22 cellular contexts compared by ENCODE assay signal in the genomic region with DNA sequence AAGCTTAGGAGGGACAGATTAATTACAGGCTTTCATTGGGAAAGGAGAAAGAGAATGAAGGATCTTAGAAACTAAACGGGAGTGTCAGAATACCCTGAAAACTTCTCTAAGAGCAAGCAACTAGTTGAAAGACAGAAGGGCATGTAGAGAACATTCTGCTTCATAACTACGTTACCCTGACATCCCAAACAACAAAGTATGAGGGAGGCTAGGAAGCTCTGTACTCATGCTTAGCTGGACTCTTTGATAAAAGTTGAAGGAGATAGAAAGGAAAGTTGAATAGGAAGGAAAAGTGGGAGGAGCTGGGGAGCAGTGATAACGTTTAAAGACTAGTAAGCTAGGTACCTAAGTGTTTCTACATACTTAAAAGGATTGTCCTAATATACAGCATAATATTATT.
DNase-seq lines count a peak whose midpoint lies in the region; ATAC-seq and TF ChIP-seq lines count a peak whose summit lies in the region.
"Had no signal": no experiment of that assay in that cellular context is flagged by ENCODE, and none has a peak within 500 bp of the region (broad histone marks: within the 10 kb centered on the region; RNA-seq: fewer than 3 reads in every experiment).

No MANE protein-coding gene starts in this region.

- H4K20me1 ChIP-seq in osteoblast (ENCODE audit: insufficient read depth, low read length) (no peaks in the 10 kb centered on the region), smooth muscle cell (ENCODE audit: low read depth) (no peaks in the 10 kb centered on the region)
- H4K20me1 ChIP-seq: BLaER1 had no signal

- H3K56ac ChIP-seq in mesendoderm (ENCODE audit: low read length) = peak overlapping the region; percentile 39

- H4K5ac ChIP-seq in mesendoderm (ENCODE audit: low read length) = no peak overlapping the region

- H3K27me3 Mint-ChIP-seq in Caco-2 (ENCODE audit: insufficient read depth, unreplicated experiment) = no peaks in the 10 kb centered on the region
- H3K27me3 Mint-ChIP-seq in WTC11 (ENCODE audit: low read depth) = no peaks in the 10 kb centered on the region
- H3K27me3 Mint-ChIP-seq: CD4-positive, CD25-positive, alpha-beta regulatory T cell had no signal

- H2AK5ac ChIP-seq in mesendoderm (ENCODE audit: low read length) = no peak overlapping the region

- H3K4me1 Mint-ChIP-seq in Caco-2 (ENCODE audit: low read depth, unreplicated experiment) (no peaks in the 10 kb centered on the region), WTC11 (peaks cover 28% of the 10 kb centered on the region)
- H3K4me1 Mint-ChIP-seq: B cell; CD4-positive, CD25-positive, alpha-beta regulatory T cell had no signal

- H3K9me3 ChIP-seq in Caco-2 = no peaks in the 10 kb centered on the region
- no peaks in the 10 kb centered on the region for H3K9me3 ChIP-seq in osteoblast (ENCODE audit: low read depth, low read length)
- no peaks in the 10 kb centered on the region for H3K9me3 ChIP-seq in smooth muscle cell (replicated peaks; ENCODE audit: low read depth)

- TF ChIP-seq CTCF in Caco-2 (IDR thresholded peaks at IDR 0.05; ENCODE audit: insufficient read depth in 1 of 2, low read depth in 1 of 2, low read length in 1 of 2, severe bottlenecking in 1 of 2, unreplicated experiment in 1 of 2) (no peak), osteoblast (IDR thresholded peaks at IDR 0.05; ENCODE audit: extremely low read depth, low read depth, low read length) (no peak), smooth muscle cell (IDR thresholded peaks at IDR 0.05; ENCODE audit: borderline replicate concordance, insufficient read depth, poor library complexity, severe bottlenecking) (no peak), WTC11 (IDR thresholded peaks at IDR 0.05) (no peak)

- POLR2A ChIA-PET in Caco-2 (lab: Charles Lee) = no interaction called here
- POLR2A ChIA-PET in WTC11 (lab: Charles Lee) = no interaction called here

- H3K27ac ChIP-seq in mesendoderm (ENCODE audit: low read depth, low read length) (no peak overlapping the region), osteoblast (ENCODE audit: low read depth, low read length) (no peak overlapping the region), smooth muscle cell (ENCODE audit: low read depth) (no peak overlapping the region)
- H3K27ac ChIP-seq: 22Rv1, BLaER1, C4-2B had no signal

- H3K23ac ChIP-seq in mesendoderm (ENCODE audit: low read length) = no peak overlapping the region

- no peak overlapping the region for H2BK120ac ChIP-seq in mesendoderm (ENCODE audit: low read depth, low read length)

- H3K4me1 ChIP-seq in Caco-2 (no peaks in the 10 kb centered on the region), mesendoderm (ENCODE audit: control insufficient read depth, low read depth, low read length) (peaks cover 6% of the 10 kb centered on the region), osteoblast (ENCODE audit: insufficient read depth, low read length) (no peaks in the 10 kb centered on the region), smooth muscle cell (ENCODE audit: low read depth) (peaks cover 21% of the 10 kb centered on the region)
- H3K4me1 ChIP-seq: BLaER1 had no signal

- H3F3A ChIP-seq in smooth muscle cell (ENCODE audit: low read depth) = peaks cover 4% of the 10 kb centered on the region

- ATAC-seq in left lobe of liver = no peak
- no peak for ATAC-seq in WTC11
- ATAC-seq: CD8-positive, alpha-beta T cell; GM12878; GM23338 had no signal

- no peaks in the 10 kb centered on the region for H3K36me3 ChIP-seq in Caco-2 (ENCODE audit: control insufficient read depth, insufficient read depth, low read length)
- H3K36me3 ChIP-seq in mesendoderm (ENCODE audit: control insufficient read depth, insufficient read depth, low read length) = no peaks in the 10 kb centered on the region
- no peaks in the 10 kb centered on the region for H3K36me3 ChIP-seq in osteoblast (ENCODE audit: insufficient read depth, low read length)
- no peaks in the 10 kb centered on the region for H3K36me3 ChIP-seq in smooth muscle cell (ENCODE audit: low read depth)
- H3K36me3 ChIP-seq: BLaER1, HAP-1 had no signal

- DNase-seq in Caco-2 = no peak
- no peak for DNase-seq in mesendoderm
- peak; percentile 21 for DNase-seq in osteoblast (ENCODE audit: insufficient read length, low spot score, missing footprints)
- DNase-seq in smooth muscle cell (lab: John Stamatoyannopoulos, UW; ENCODE audit: unreplicated experiment) = no peak
- no peak for DNase-seq in retina
- DNase-seq in left lobe of liver (ENCODE audit: low spot score) = no peak
- DNase-seq in NCI-H1930 (lab: John Stamatoyannopoulos, UW) = no peak
- DNase-seq in WTC11 (ENCODE audit: low spot score) = no peak
- DNase-seq: CD4-positive, CD25-positive, alpha-beta regulatory T cell; CD8-positive, alpha-beta T cell; DMS 273 treated with DMSO at 0.1 percent for 48 hours; DMS79; EL; GDM1; HFFc6 had no signal

- H3K18ac ChIP-seq in mesendoderm (ENCODE audit: low read length) = no peak overlapping the region

- H3K27me3 ChIP-seq in Caco-2 (replicated peaks; ENCODE audit: control insufficient read depth, insufficient read depth, low read length) (no peaks in the 10 kb centered on the region), mesendoderm (ENCODE audit: insufficient read depth, low read length, poor library complexity) (no peaks in the 10 kb centered on the region), osteoblast (ENCODE audit: insufficient read depth, low read length) (no peaks in the 10 kb centered on the region), smooth muscle cell (ENCODE audit: low read depth) (no peaks in the 10 kb centered on the region)
- H3K27me3 ChIP-seq: BLaER1 had no signal

- no peak overlapping the region for H2BK5ac ChIP-seq in mesendoderm (ENCODE audit: low read length)

- no CpG with 5 or more reads among the region's 3 CpGs for WGBS in mesendoderm (ENCODE audit: extremely low coverage, insufficient coverage, low lambda C conversion rate)
- WGBS in smooth muscle cell (ENCODE audit: low lambda C conversion rate) = 61% methylated on average over 3 of the region's 3 CpGs

- no peak overlapping the region for H3K4me3 Mint-ChIP-seq in Caco-2 (ENCODE audit: unreplicated experiment)
- H3K4me3 Mint-ChIP-seq in WTC11 = no peak overlapping the region
- H3K4me3 Mint-ChIP-seq: B cell; CD4-positive, CD25-positive, alpha-beta regulatory T cell; CD8-positive, alpha-beta T cell; GM23338; HFFc6 had no signal

- no peak overlapping the region for H3K9ac ChIP-seq in mesendoderm (ENCODE audit: low read length)
- no peak overlapping the region for H3K9ac ChIP-seq in smooth muscle cell (ENCODE audit: low read depth)
- H3K9ac ChIP-seq: BLaER1 had no signal

- H4K8ac ChIP-seq in mesendoderm (ENCODE audit: low read depth, low read length) = no peak overlapping the region

- H2BK15ac ChIP-seq in mesendoderm (replicated peaks; ENCODE audit: low read depth) = no peak overlapping the region

- BruUV-seq in Caco-2 (replicated peaks; lab: Mats Ljungman, UMichigan) = no TSS peak

- H3K79me1 ChIP-seq in mesendoderm (ENCODE audit: low read length) = no peaks in the 10 kb centered on the region

- peak overlapping the region; percentile 32 for H3K27ac Mint-ChIP-seq in Caco-2 (ENCODE audit: unreplicated experiment)
- no peak overlapping the region for H3K27ac Mint-ChIP-seq in WTC11
- H3K27ac Mint-ChIP-seq: B cell; CD4-positive, CD25-positive, alpha-beta regulatory T cell; CD8-positive, alpha-beta T cell; GM23338; HFFc6 had no signal

- intact Hi-C loops in Caco-2 (cut with micrococcal nuclease; ENCODE audit: unreplicated experiment) = no loop called here

- H3K4me3 ChIP-seq in Caco-2 (ENCODE audit: low read depth, low read length) (no peak overlapping the region), mesendoderm (ENCODE audit: low read length) (no peak overlapping the region), osteoblast (ENCODE audit: insufficient read depth, low read length) (no peak overlapping the region), smooth muscle cell (no peak overlapping the region)
- H3K4me3 ChIP-seq: BLaER1, GM12878, GM23338, HAP-1 had no signal

- CTCF ChIA-PET in Caco-2 (lab: Charles Lee) = no interaction called here
- CTCF ChIA-PET in WTC11 (lab: Charles Lee) = interaction anchor here (0.9 kb wide), 1 partner anchor 13 kb away, joined by 3 read pairs; no protein-coding TSS in a partner anchor

- H3K79me2 ChIP-seq in mesendoderm (ENCODE audit: control insufficient read depth, insufficient read depth, low read length) = no peaks in the 10 kb centered on the region
- no peaks in the 10 kb centered on the region for H3K79me2 ChIP-seq in osteoblast (ENCODE audit: insufficient read depth, low read length)
- no peaks in the 10 kb centered on the region for H3K79me2 ChIP-seq in smooth muscle cell (ENCODE audit: low read depth)

- H3K9me3 Mint-ChIP-seq in Caco-2 (ENCODE audit: unreplicated experiment) = no peaks in the 10 kb centered on the region
- no peaks in the 10 kb centered on the region for H3K9me3 Mint-ChIP-seq in WTC11
- H3K9me3 Mint-ChIP-seq: CD8-positive, alpha-beta T cell; GM23338; HFFc6 had no signal

- H3K4me2 ChIP-seq in mesendoderm (ENCODE audit: low read length) (no peak overlapping the region), osteoblast (ENCODE audit: insufficient read depth, low read length) (no peak overlapping the region), smooth muscle cell (no peak overlapping the region)
- H3K4me2 ChIP-seq: BLaER1, GM23338 had no signal

- no peak overlapping the region for H3K4ac ChIP-seq in mesendoderm (ENCODE audit: low read depth, low read length)

- H3K36me3 Mint-ChIP-seq in Caco-2 (ENCODE audit: insufficient read depth, unreplicated experiment) (no peaks in the 10 kb centered on the region), WTC11 (no peaks in the 10 kb centered on the region)
- H3K36me3 Mint-ChIP-seq: CD4-positive, CD25-positive, alpha-beta regulatory T cell; CD8-positive, alpha-beta T cell had no signal

- H2AFZ ChIP-seq in osteoblast (ENCODE audit: low read length) = no peak overlapping the region
- peak overlapping the region; percentile 22 for H2AFZ ChIP-seq in smooth muscle cell (ENCODE audit: low read depth)
- H2AFZ ChIP-seq: GM23338 had no signal

TF ChIP-seq in WTC11, 78 proteins besides CTCF, POLR2A, EP300 and RAD21 (continues in another document):
- no peak for TF ChIP-seq IRF2 (CRISPR knock-in tag; IDR thresholded peaks at IDR 0.05; ENCODE audit: borderline replicate concordance, low read depth)
- TF ChIP-seq TP53 (CRISPR knock-in tag; IDR thresholded peaks at IDR 0.05) = no peak
- no peak for TF ChIP-seq NFE2L1 (CRISPR knock-in tag; IDR thresholded peaks at IDR 0.05)
- TF ChIP-seq, protein P1, sequence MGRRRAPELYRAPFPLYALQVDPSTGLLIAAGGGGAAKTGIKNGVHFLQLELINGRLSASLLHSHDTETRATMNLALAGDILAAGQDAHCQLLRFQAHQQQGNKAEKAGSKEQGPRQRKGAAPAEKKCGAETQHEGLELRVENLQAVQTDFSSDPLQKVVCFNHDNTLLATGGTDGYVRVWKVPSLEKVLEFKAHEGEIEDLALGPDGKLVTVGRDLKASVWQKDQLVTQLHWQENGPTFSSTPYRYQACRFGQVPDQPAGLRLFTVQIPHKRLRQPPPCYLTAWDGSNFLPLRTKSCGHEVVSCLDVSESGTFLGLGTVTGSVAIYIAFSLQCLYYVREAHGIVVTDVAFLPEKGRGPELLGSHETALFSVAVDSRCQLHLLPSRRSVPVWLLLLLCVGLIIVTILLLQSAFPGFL (CRISPR knock-in tag; IDR thresholded peaks at IDR 0.05; ENCODE audit: borderline replicate concordance) = no peak
